In genomic region chr14:69675877-69676416, GRCh38 we compare ENCODE assay signal across 1 cellular context.
TF ChIP-seq lines count a peak whose summit lies in the region.

No MANE protein-coding gene starts in this region.

TF ChIP-seq in HepG2, 621 proteins besides CTCF, POLR2A, EP300 and RAD21 (continued from another document):
- no peak for TF ChIP-seq ZBTB40 (IDR thresholded peaks at IDR 0.05)
- TF ChIP-seq ZBTB40 (CRISPR knock-in tag; IDR thresholded peaks at IDR 0.05): no peak
- no peak for TF ChIP-seq SRSF4 (IDR thresholded peaks at IDR 0.05; ENCODE audit: low read depth, low read length, poor library complexity, severe bottlenecking)
